Comparison of ENCODE assay signal across 19 cellular contexts in the genomic region with DNA sequence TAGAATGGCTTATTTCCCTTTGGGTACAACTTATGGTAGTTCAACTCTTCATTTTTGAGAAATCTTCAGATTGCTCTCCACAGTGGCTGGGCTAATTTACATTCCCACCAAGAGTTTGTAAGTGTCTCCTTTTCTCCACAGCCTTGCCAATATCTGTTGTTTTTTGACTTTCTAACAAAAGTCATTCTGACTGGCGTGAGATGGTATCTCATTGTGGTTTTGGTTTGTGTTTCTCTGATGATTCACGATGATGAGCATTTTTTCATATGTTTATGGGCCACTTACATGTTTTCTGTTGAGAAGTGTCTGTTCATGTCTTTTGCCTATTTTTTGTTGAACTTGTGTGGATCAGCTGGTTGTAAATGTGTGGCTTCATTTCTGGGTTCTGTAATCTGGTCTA.
"Had no signal": no experiment of that assay in that cellular context is flagged by ENCODE, and none has a peak within 500 bp of the region (broad histone marks: within the 10 kb centered on the region; RNA-seq: fewer than 3 reads in every experiment).

No MANE protein-coding gene starts in this region.

- H3K36me3 Mint-ChIP-seq: activated naive CD4-positive, alpha-beta T cell treated with anti-CD3 and anti-CD28 coated beads, Interleukin-2, amount 10 ng/mL, durations not matched to agents 7 days and 5 days had no signal

- FAIRE-seq: frontal cortex, urothelium cell line had no signal

- H3K4me3 ChIP-seq: cardiac muscle cell, left lung, tibial artery had no signal

- H3K4me1 Mint-ChIP-seq: activated CD4-positive, alpha-beta T cell treated with anti-CD3 and anti-CD28 coated beads, Interleukin-2, amount 10 ng/mL, durations not matched to agents 24 days and 14 days; activated naive CD4-positive, alpha-beta T cell treated with anti-CD3 and anti-CD28 coated beads, Interleukin-2, amount 10 ng/mL, durations not matched to agents 7 days and 5 days had no signal

- ATAC-seq: activated CD8-positive, alpha-beta T cell treated with anti-CD3 and anti-CD28 coated beads for 36 hours; left lung; stimulated activated naive CD8-positive, alpha-beta T cell treated with anti-CD3 and anti-CD28 coated beads, Interleukin-15, Interleukin-2, amounts not matched to agents 100 U/mL and 50 U/mL, for 24 hours had no signal

- H3K9me3 Mint-ChIP-seq: activated naive CD4-positive, alpha-beta T cell treated with anti-CD3 and anti-CD28 coated beads, Interleukin-2, amount 10 ng/mL, durations not matched to agents 7 days and 5 days had no signal

- DNase-seq: activated CD4-positive, alpha-beta T cell treated with anti-CD3 and anti-CD28 coated beads, Interleukin-2, amount 10 ng/mL, durations not matched to agents 24 days and 14 days; activated CD8-positive, alpha-beta T cell treated with anti-CD3 and anti-CD28 coated beads for 36 hours; activated effector memory CD4-positive, alpha-beta T cell treated with Interleukin-2 at 50 U/mL for 16 hours; activated naive CD4-positive, alpha-beta T cell treated with anti-CD3 and anti-CD28 coated beads, Interleukin-2, amount 10 ng/mL, durations not matched to agents 7 days and 5 days; activated T-cell treated with anti-CD3 and anti-CD28 coated beads, Interleukin-2, amount 50 U/mL, for 24 hours; dermis blood vessel endothelial cell; head of caudate nucleus; left lung; occipital lobe; posterior cingulate gyrus; retina; stimulated activated CD4-positive, alpha-beta T cell treated with anti-CD3 and anti-CD28 coated beads, Interleukin-2, amount 100 ng/mL, for 24 hours; stimulated activated naive CD8-positive, alpha-beta T cell treated with anti-CD3 and anti-CD28 coated beads, Interleukin-15, Interleukin-2, amounts not matched to agents 100 U/mL and 50 U/mL, for 24 hours; substantia nigra; T1000; tibial artery had no signal

- H3K4me3 Mint-ChIP-seq: activated CD4-positive, alpha-beta T cell treated with anti-CD3 and anti-CD28 coated beads, Interleukin-2, amount 10 ng/mL, durations not matched to agents 24 days and 14 days; activated CD8-positive, alpha-beta T cell treated with anti-CD3 and anti-CD28 coated beads for 36 hours; activated naive CD4-positive, alpha-beta T cell treated with anti-CD3 and anti-CD28 coated beads, Interleukin-2, amount 10 ng/mL, durations not matched to agents 7 days and 5 days; activated T-cell treated with anti-CD3 and anti-CD28 coated beads, Interleukin-2, amount 50 U/mL, for 24 hours had no signal

- H3K27me3 Mint-ChIP-seq: activated CD4-positive, alpha-beta T cell treated with anti-CD3 and anti-CD28 coated beads, Interleukin-2, amount 10 ng/mL, durations not matched to agents 24 days and 14 days; activated naive CD4-positive, alpha-beta T cell treated with anti-CD3 and anti-CD28 coated beads, Interleukin-2, amount 10 ng/mL, durations not matched to agents 7 days and 5 days had no signal

- H3K27ac Mint-ChIP-seq: activated CD4-positive, alpha-beta T cell treated with anti-CD3 and anti-CD28 coated beads, Interleukin-2, amount 10 ng/mL, durations not matched to agents 24 days and 14 days; activated CD8-positive, alpha-beta T cell treated with anti-CD3 and anti-CD28 coated beads for 36 hours; activated naive CD4-positive, alpha-beta T cell treated with anti-CD3 and anti-CD28 coated beads, Interleukin-2, amount 10 ng/mL, durations not matched to agents 7 days and 5 days; activated T-cell treated with anti-CD3 and anti-CD28 coated beads, Interleukin-2, amount 50 U/mL, for 24 hours had no signal
